Comparison of ENCODE assay signal across 9 cellular contexts in genomic region chr12:102740157-102741032, GRCh38.
DNase-seq lines count a peak whose midpoint lies in the region; ATAC-seq, FAIRE-seq and TF ChIP-seq lines count a peak whose summit lies in the region.
"Had no signal": no experiment of that assay in that cellular context is flagged by ENCODE, and none has a peak within 500 bp of the region (broad histone marks: within the 10 kb centered on the region; RNA-seq: fewer than 3 reads in every experiment).

No MANE protein-coding gene starts in this region.

- H3K4me1 ChIP-seq in K562 (replicated peaks in 1 of 2; ENCODE audit: control insufficient read depth in 2 of 2, insufficient read depth in 2 of 2, low read length in 2 of 2): no peaks in the 10 kb centered on the region
- H3K4me1 ChIP-seq in osteoblast (ENCODE audit: insufficient read depth, low read length): no peaks in the 10 kb centered on the region

- intact Hi-C loops in K562 (cut with micrococcal nuclease): no loop called here

- in situ Hi-C loops in K562 (cut with MboI): no loop called here

- FAIRE-seq in K562 (lab: Jason Lieb, UNC): no peak

- POLR2A ChIA-PET in K562 (lab: Yijun Ruan, JAX): interaction anchor here (0.5 to 1.3 kb wide), 5 partner anchors 9 to 924 kb away, joined by 3 to 4 read pairs (median 3); no protein-coding TSS in a partner anchor

- whole genome bisulfite sequencing in K562 (ENCODE audit: insufficient coverage, low coverage, missing lambda C conversion rate): 4% methylated on average over 3 of the region's 3 CpGs

- CTCF ChIA-PET in K562 (lab: Yijun Ruan, JAX; ENCODE audit: low intra/inter-chr PET ratio): interaction anchor here (0.6 to 1.8 kb wide), 5 partner anchors 8 to 823 kb away, joined by 3 to 10 read pairs (median 3); no protein-coding TSS in a partner anchor

- H3K36me3 ChIP-seq in K562 (ENCODE audit: control insufficient read depth, insufficient read depth, low read length) (no peaks in the 10 kb centered on the region), osteoblast (ENCODE audit: insufficient read depth, low read length) (no peaks in the 10 kb centered on the region)
- H3K36me3 ChIP-seq: thoracic aorta had no signal

- ATAC-seq in K562 (peak; percentile 49; the same call in 1 of the 3 replicates), HG02610 (IDR thresholded peaks at IDR 0.05; ENCODE audit: unreplicated experiment) (no peak)

- no TSS peak for BruUV-seq in K562 (replicated peaks; lab: Mats Ljungman, UMichigan)

- TF ChIP-seq CTCF in GM10266 (IDR thresholded peaks at IDR 0.05; ENCODE audit: control insufficient read depth, insufficient read depth, low read depth, missing control alignments) (peak; percentile 41), K562 (IDR thresholded peaks at IDR 0.05 in 2 of 3, conservative IDR thresholded peaks at IDR 0.05 in 1 of 3; ENCODE audit: insufficient read depth in 2 of 3, low read depth in 1 of 3, low read length in 3 of 3) (peak in 1 of 3 experiments; percentile 55; a peak in 2 of 6 replicates), osteoblast (IDR thresholded peaks at IDR 0.05; ENCODE audit: extremely low read depth, low read depth, low read length) (peak; percentile 31)

- H3K4me2 ChIP-seq in K562 (ENCODE audit: insufficient read depth, low read length) (no peak overlapping the region), osteoblast (ENCODE audit: insufficient read depth, low read length) (no peak overlapping the region)

- H3K9me3 ChIP-seq in K562 (replicated peaks; ENCODE audit: control insufficient read depth, insufficient read depth, low read depth, low read length): no peaks in the 10 kb centered on the region
- no peaks in the 10 kb centered on the region for H3K9me3 ChIP-seq in osteoblast (ENCODE audit: low read depth, low read length)
- H3K9me3 ChIP-seq: thoracic aorta had no signal

- no peak overlapping the region for H3K9ac ChIP-seq in K562 (ENCODE audit: insufficient read depth in 1 of 2, low read depth in 2 of 2, low read length in 2 of 2)

- TF ChIP-seq RAD21 in K562 (CRISPR knock-in tag; conservative IDR thresholded peaks at IDR 0.05 in 1 of 2, IDR thresholded peaks at IDR 0.05 in 1 of 2): peak; percentile 41 to 72

- H3K27me3 ChIP-seq in K562 (ENCODE audit: control insufficient read depth in 2 of 2, insufficient read depth in 2 of 2, low read length in 2 of 2) (no peaks in the 10 kb centered on the region), osteoblast (ENCODE audit: insufficient read depth, low read length) (no peaks in the 10 kb centered on the region)

- TF ChIP-seq EP300 in K562 (IDR thresholded peaks at IDR 0.05; ENCODE audit: low read length): no peak

- no peak overlapping the region for H3K27ac ChIP-seq in K562 (ENCODE audit: extremely low read depth, low read depth, low read length)
- no peak overlapping the region for H3K27ac ChIP-seq in osteoblast (ENCODE audit: low read depth, low read length)
- H3K27ac ChIP-seq: thoracic aorta had no signal

- H3K79me2 ChIP-seq in K562 (ENCODE audit: control insufficient read depth, insufficient read depth, low read length) (no peaks in the 10 kb centered on the region), osteoblast (ENCODE audit: insufficient read depth, low read length) (no peaks in the 10 kb centered on the region)

- no peak for TF ChIP-seq POLR2A in K562 (conservative IDR thresholded peaks at IDR 0.05)

- H4K20me1 ChIP-seq in K562 (replicated peaks; ENCODE audit: control insufficient read depth, insufficient read depth, low read length): no peaks in the 10 kb centered on the region
- no peaks in the 10 kb centered on the region for H4K20me1 ChIP-seq in osteoblast (ENCODE audit: insufficient read depth, low read length)

- H3K9me1 ChIP-seq in K562 (ENCODE audit: control insufficient read depth, insufficient read depth, low read length): no peaks in the 10 kb centered on the region

- H2AFZ ChIP-seq in K562 (ENCODE audit: low read depth, low read length) (no peak overlapping the region), osteoblast (ENCODE audit: low read length) (peak overlapping the region; percentile 29)

- DNase-seq in GM10266 (ENCODE audit: extremely low spot score) (peak; percentile 16), NCI-H1105 (lab: John Stamatoyannopoulos, UW) (peak; percentile 46), K562 (ENCODE audit: extremely low read depth in 1 of 4, low spot score in 3 of 4) (peak in 1 of 4 experiments; percentile 8), osteoblast (ENCODE audit: insufficient read length, low spot score, missing footprints) (no peak), cerebellar nuclear complex (lab: John Stamatoyannopoulos, UW) (no peak)
- no peak for DNase-seq in stimulated activated CD4-positive, alpha-beta T cell treated with anti-CD3 and anti-CD28 coated beads, Interleukin-2, amount 100 ng/mL, for 48 hours
- DNase-seq in activated CD4-positive, CD25-positive, alpha-beta regulatory T cell (lab: John Stamatoyannopoulos, UW): no peak

- H3K4me3 ChIP-seq in K562: no peak overlapping the region
- H3K4me3 ChIP-seq in osteoblast (ENCODE audit: insufficient read depth, low read length): no peak overlapping the region
- H3K4me3 ChIP-seq: thoracic aorta had no signal

TF ChIP-seq in K562, 482 proteins besides CTCF, POLR2A, EP300 and RAD21 (continues in another document):
- no peak for TF ChIP-seq ATF6 (CRISPR knock-in tag; IDR thresholded peaks at IDR 0.05)
- no peak for TF ChIP-seq HBP1 (CRISPR knock-in tag; IDR thresholded peaks at IDR 0.05)
- no peak for TF ChIP-seq SIRT6 (IDR thresholded peaks at IDR 0.05; ENCODE audit: low read depth, low read length)
- TF ChIP-seq ZNF655 (CRISPR knock-in tag; IDR thresholded peaks at IDR 0.05): no peak
- no peak for TF ChIP-seq CHD2 (IDR thresholded peaks at IDR 0.05; ENCODE audit: low read depth, low read length)
- no peak for TF ChIP-seq RCOR1 (IDR thresholded peaks at IDR 0.05; ENCODE audit: borderline replicate concordance in 1 of 2, low read depth in 2 of 2, low read length in 2 of 2)
- TF ChIP-seq MTF1 (CRISPR knock-in tag; IDR thresholded peaks at IDR 0.05; ENCODE audit: borderline replicate concordance): no peak

Comparison
In these comparisons a context has a peak if more than half of its experiments do, and no peak if none do; other contexts are left out.
1. DNase-seq: peak in GM10266 (single experiment) and NCI-H1105 (single experiment); none in osteoblast (single experiment), stimulated activated CD4-positive, alpha-beta T cell treated with anti-CD3 and anti-CD28 coated beads, Interleukin-2, amount 100 ng/mL, for 48 hours (0 of 2), activated CD4-positive, CD25-positive, alpha-beta regulatory T cell (0 of 4) and cerebellar nuclear complex (0 of 2).